2 cellular contexts compared by ENCODE assay signal in the genomic region with DNA sequence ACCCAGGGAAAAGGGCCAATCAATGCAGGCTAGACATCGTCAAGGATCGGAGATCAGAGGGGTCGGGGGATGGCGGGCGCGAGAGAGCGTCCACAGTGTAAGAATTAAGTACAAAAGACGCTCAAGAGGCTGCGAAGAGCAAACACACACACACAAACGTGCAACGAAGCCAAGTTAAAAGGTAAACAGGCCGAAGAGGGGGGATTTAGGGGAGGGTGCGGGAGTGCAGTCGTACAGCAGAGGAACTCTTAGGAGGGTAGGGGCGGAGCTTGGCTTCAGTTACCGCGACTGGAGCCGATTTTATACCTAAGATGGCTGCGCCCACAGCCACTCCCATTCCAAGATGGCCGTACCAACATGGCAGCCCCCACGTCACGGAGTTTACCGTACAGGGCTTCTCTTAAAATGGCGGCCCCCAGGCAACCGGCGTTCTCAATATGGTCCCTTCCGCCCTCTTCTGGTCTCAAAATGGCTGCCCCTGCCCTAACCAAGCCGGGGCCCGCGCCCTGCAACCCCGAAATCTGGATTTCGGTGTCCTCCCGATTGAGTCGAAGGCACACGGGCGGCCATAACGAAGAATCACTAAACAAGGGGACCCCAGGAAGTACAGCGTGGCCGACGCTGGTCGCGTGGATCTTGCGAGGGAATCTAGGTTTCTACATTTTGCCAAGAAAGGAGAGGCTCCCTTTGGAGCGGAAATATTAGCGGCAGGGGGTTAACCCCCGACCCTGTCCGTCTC.
TF ChIP-seq lines count a peak whose summit lies in the region.

No MANE protein-coding gene starts in this region.

TF ChIP-seq in A549, 52 proteins besides CTCF, POLR2A, EP300 and RAD21 (continued from another document):
- TF ChIP-seq POLR2AphosphoS2 (conservative IDR thresholded peaks at IDR 0.05; ENCODE audit: low read length): no peak
- TF ChIP-seq HMGXB4 (CRISPR knock-in tag; IDR thresholded peaks at IDR 0.05; ENCODE audit: borderline replicate concordance): no peak
- TF ChIP-seq GATA3 (IDR thresholded peaks at IDR 0.05; ENCODE audit: borderline replicate concordance): no peak
- TF ChIP-seq RNF2 (IDR thresholded peaks at IDR 0.05; ENCODE audit: borderline replicate concordance, low read depth): no peak
- TF ChIP-seq CBX2 (IDR thresholded peaks at IDR 0.05; ENCODE audit: borderline replicate concordance, low read depth): no peak
- no peak for TF ChIP-seq FOSL2 (IDR thresholded peaks at IDR 0.05)
- no peak for TF ChIP-seq FOSL2 (CRISPR knock-in tag; IDR thresholded peaks at IDR 0.05)
- TF ChIP-seq ESRRA (IDR thresholded peaks at IDR 0.05; ENCODE audit: borderline replicate concordance, low read length): no peak
- no peak for TF ChIP-seq BHLHE40 (IDR thresholded peaks at IDR 0.05; ENCODE audit: low read depth, low read length)
- TF ChIP-seq HEYL (CRISPR knock-in tag; IDR thresholded peaks at IDR 0.05): peak; percentile 71; the same call in 1 of the 2 replicates
- no peak for TF ChIP-seq CBX8 (IDR thresholded peaks at IDR 0.05)
- TF ChIP-seq KDM5A (IDR thresholded peaks at IDR 0.05): peak; percentile 80
- no peak for TF ChIP-seq ZFP36 (IDR thresholded peaks at IDR 0.05; ENCODE audit: borderline replicate concordance, partially characterized antibody)
- no peak for TF ChIP-seq NPAS2 (CRISPR knock-in tag; IDR thresholded peaks at IDR 0.05; ENCODE audit: borderline replicate concordance)
- no peak for TF ChIP-seq MAFK (IDR thresholded peaks at IDR 0.05; ENCODE audit: partially characterized antibody)
- peak; percentile 43; the same call in 1 of the 2 replicates for TF ChIP-seq PHF8 (IDR thresholded peaks at IDR 0.05; ENCODE audit: borderline replicate concordance, low read depth)
- no peak for TF ChIP-seq CEBPB (IDR thresholded peaks at IDR 0.05)
- TF ChIP-seq RARB (CRISPR knock-in tag; IDR thresholded peaks at IDR 0.05): no peak
- no peak for TF ChIP-seq ZNF302 (CRISPR knock-in tag; IDR thresholded peaks at IDR 0.05)
- TF ChIP-seq EHMT2 (IDR thresholded peaks at IDR 0.05; ENCODE audit: low read depth): no peak
- TF ChIP-seq ELK1 (IDR thresholded peaks at IDR 0.05; ENCODE audit: low read depth, low read length): no peak
- no peak for TF ChIP-seq NFE2L2 (conservative IDR thresholded peaks at IDR 0.05; ENCODE audit: low read length)
- TF ChIP-seq RFX5 (IDR thresholded peaks at IDR 0.05): no peak
- TF ChIP-seq HOXB13 (CRISPR knock-in tag; IDR thresholded peaks at IDR 0.05; ENCODE audit: low read depth): peak; percentile 66; the same call in 1 of the 2 replicates
- no peak for TF ChIP-seq ZC3H11A (IDR thresholded peaks at IDR 0.05)
- no peak for TF ChIP-seq NR3C1 (IDR thresholded peaks at IDR 0.05)
- no peak for TF ChIP-seq HOXA7 (CRISPR knock-in tag; IDR thresholded peaks at IDR 0.05)
- TF ChIP-seq RCOR1 (IDR thresholded peaks at IDR 0.05; ENCODE audit: low read depth, low read length): no peak
- TF ChIP-seq JUNB (IDR thresholded peaks at IDR 0.05): no peak
- no peak for TF ChIP-seq HDAC2 (IDR thresholded peaks at IDR 0.05)
- no peak for TF ChIP-seq SREBF2 (IDR thresholded peaks at IDR 0.05)
- no peak for TF ChIP-seq FOSB (CRISPR knock-in tag; IDR thresholded peaks at IDR 0.05)
- TF ChIP-seq ZSCAN20 (CRISPR knock-in tag; IDR thresholded peaks at IDR 0.05): peak; percentile 86; the same call in 1 of the 2 replicates

TF ChIP-seq in HepG2, 621 proteins besides CTCF, POLR2A, EP300 and RAD21 (continued from another document):
- TF ChIP-seq ZBTB43 (CRISPR knock-in tag; conservative IDR thresholded peaks at IDR 0.05) (no peak), RBM22 (optimal IDR thresholded peaks at IDR 0.05; ENCODE audit: low read length) (no peak)
